Comparison of ENCODE assay signal across 11 cellular contexts in the genomic region with DNA sequence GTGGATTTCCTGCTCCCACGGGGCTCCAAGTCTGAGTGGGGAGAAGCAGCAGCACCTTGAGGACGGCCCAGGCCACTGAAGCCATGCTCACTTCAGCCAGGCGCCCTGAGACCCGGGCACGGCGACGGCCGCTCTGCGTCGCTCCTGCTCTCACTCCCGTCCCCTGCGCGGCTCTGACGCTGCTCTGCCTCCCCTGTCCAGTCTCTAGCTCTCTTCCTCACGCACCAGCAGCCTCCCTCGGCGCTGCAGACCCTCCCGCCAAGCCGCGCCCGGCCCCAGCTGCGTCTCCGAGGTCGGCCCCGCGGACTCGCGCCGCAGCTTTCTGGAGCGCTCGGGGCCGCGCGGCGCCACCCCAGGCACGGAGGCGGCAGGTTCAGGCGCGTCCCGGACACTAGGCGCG. TPM values are rescaled to one million over a fixed set of nuclear protein-coding genes. Genes with fewer than 3 reads are reported as not detected.
DNase-seq lines count a peak whose midpoint lies in the region; ATAC-seq and TF ChIP-seq lines count a peak whose summit lies in the region.
"Not testable (repeated sequence)": the region's sequence is repeated elsewhere in the genome, so short reads cannot be mapped to it uniquely, and the experiment has no call there.
"Had no signal": no experiment of that assay in that cellular context is flagged by ENCODE, and none has a peak within 500 bp of the region (broad histone marks: within the 10 kb centered on the region; RNA-seq: fewer than 3 reads in every experiment).

A gene (minus strand): TSS at position 188 of the 400 bp plus-strand sequence. CDS start 103 bp downstream, at position 85.

- not testable (repeated sequence) for H3K27ac Mint-ChIP-seq in progenitor cell of endocrine pancreas

- H3K4me2 ChIP-seq in mammary epithelial cell (ENCODE audit: insufficient read depth, low read depth, low read length) = not testable (repeated sequence)

- H3K4me3 ChIP-seq in SJCRH30 = peak within 1 kb of the TSS; percentile 52
- peak within 1 kb of the TSS in 2 of 3 experiments; percentile 42 to 46 for H3K4me3 ChIP-seq in mammary epithelial cell (replicated peaks in 1 of 3; ENCODE audit: insufficient read depth in 1 of 3, low read depth in 2 of 3, low read length in 3 of 3)
- H3K4me3 ChIP-seq in epithelial cell of proximal tubule (ENCODE audit: low read depth, low read length) = not testable (repeated sequence)

- intact Hi-C loops in mammary epithelial cell (cut with micrococcal nuclease); left cardiac atrium (cut with DNase I): not testable (repeated sequence)

- not testable (repeated sequence) for H3K4me1 Mint-ChIP-seq in progenitor cell of endocrine pancreas (ENCODE audit: low read depth)

- not testable (repeated sequence) for H3K27ac ChIP-seq in SJCRH30; mammary epithelial cell (ENCODE audit: insufficient read depth, low read depth, low read length); temporal lobe (ENCODE audit: low read depth, low read length)

- H3K36me3 ChIP-seq in SJCRH30; mammary epithelial cell (ENCODE audit: insufficient read depth, low read length): not testable (repeated sequence)

- H3K9me3 Mint-ChIP-seq in progenitor cell of endocrine pancreas (ENCODE audit: low read depth) = not testable (repeated sequence)

- peak within 1 kb of the TSS; percentile 52 for H3K4me3 Mint-ChIP-seq in progenitor cell of endocrine pancreas (ENCODE audit: low read depth)

- not testable (repeated sequence) for H2AFZ ChIP-seq in mammary epithelial cell (ENCODE audit: low read depth, low read length)

- H3K4me1 ChIP-seq in SJCRH30; mammary epithelial cell (ENCODE audit: insufficient read depth, low read length): not testable (repeated sequence)

- TF ChIP-seq CTCF in mammary epithelial cell (conservative IDR thresholded peaks at IDR 0.05 in 1 of 2, IDR thresholded peaks at IDR 0.05 in 1 of 2; ENCODE audit: extremely low read depth in 1 of 2, insufficient read depth in 1 of 2, low read depth in 1 of 2, low read length in 2 of 2); epithelial cell of proximal tubule (conservative IDR thresholded peaks at IDR 0.05; ENCODE audit: low read depth, low read length); progenitor cell of endocrine pancreas (IDR thresholded peaks at IDR 0.05; ENCODE audit: unreplicated experiment): not testable (repeated sequence)

- dilution Hi-C loops in mammary epithelial cell (cut with HindIII; ENCODE audit: low sequenced_read_pairs) = not testable (repeated sequence)

- H3K36me3 Mint-ChIP-seq in progenitor cell of endocrine pancreas (ENCODE audit: insufficient read depth) = not testable (repeated sequence)

- DNase-seq in Daoy (ENCODE audit: low read depth); epithelial cell of proximal tubule (ENCODE audit: low read depth): not testable (repeated sequence)
- DNase-seq in SJCRH30 (peak; percentile 46 to 51), mammary epithelial cell (peak; percentile 17), left cardiac atrium (peak; percentile 19), lung microvascular endothelial cell (ENCODE audit: low read depth in 2 of 2) (peak; percentile 14 to 59), progenitor cell of endocrine pancreas (ENCODE audit: low spot score, unreplicated experiment) (peak; percentile 9)

- H3K27me3 Mint-ChIP-seq in progenitor cell of endocrine pancreas = not testable (repeated sequence)

- H3K79me2 ChIP-seq in mammary epithelial cell (ENCODE audit: insufficient read depth, low read length) = not testable (repeated sequence)

- H4K20me1 ChIP-seq in mammary epithelial cell (ENCODE audit: insufficient read depth, low read length) = not testable (repeated sequence)

- H3K9me3 ChIP-seq in SJCRH30 (replicated peaks); mammary epithelial cell (replicated peaks; ENCODE audit: insufficient read depth, low read length): not testable (repeated sequence)

- not testable (repeated sequence) for ATAC-seq in left cardiac atrium

- BruUV-seq in mammary epithelial cell (replicated peaks; lab: Mats Ljungman, UMichigan) = not testable (repeated sequence)

- no CpG with 5 or more reads among the region's 42 CpGs for WGBS in mammary epithelial cell (ENCODE audit: low coverage, missing lambda C conversion rate)

- in situ Hi-C loops in mammary epithelial cell (cut with MboI; ENCODE audit: low sequenced_read_pairs in 2 of 2) = not testable (repeated sequence)

- CTCF ChIA-PET in mammary epithelial cell (lab: Charles Lee; ENCODE audit: low non-redundant PET) = not testable (repeated sequence)

- not testable (repeated sequence) for H3K9ac ChIP-seq in mammary epithelial cell (ENCODE audit: insufficient read depth, low read length)

- H3K27me3 ChIP-seq in SJCRH30; mammary epithelial cell (ENCODE audit: insufficient read depth, low read length): not testable (repeated sequence)

RNA-seq across cellular contexts. Expression of the gene that starts here (rescaled TPM):
- 10.2 and 14.3 TPM in 2 replicates for total RNA-seq in Daoy (2014; rRNA removed; shearing (Covaris generic))
- 10.7 and 12.3 TPM in 2 replicates for total RNA-seq in SJCRH30 (2014; rRNA removed; shearing (Covaris generic))
- total RNA-seq in mammary epithelial cell (10 to 100 TPM; 23.7 to 37.5 TPM), epithelial cell of proximal tubule (5.5 and 16.6 TPM in 2 replicates), left cardiac atrium (10 to 100 TPM; 13.7 to 16.4 TPM), lung microvascular endothelial cell (39.2 and 80.0 TPM in 2 replicates), progenitor cell of endocrine pancreas (1.6 and 1.7 TPM in 2 replicates), temporal lobe (33.7 TPM)
- polyA plus RNA-seq in mammary epithelial cell = 15.1 TPM
- polyA minus RNA-seq in mammary epithelial cell = 28.3 TPM
- total RNA-seq: activated naive CD8-positive, alpha-beta T cell treated with anti-CD3 and anti-CD28 coated beads for 36 hours; activated T-cell treated with anti-CD3 and anti-CD28 coated beads, Interleukin-2, amount 50 U/mL, for 4 hours; CD4-positive, alpha-beta T cell had no signal
